26 cellular contexts compared by ENCODE assay signal in genomic region chr13:51477149-51477548, GRCh38.
"Had no signal": no experiment of that assay in that cellular context is flagged by ENCODE, and none has a peak within 500 bp of the region (broad histone marks: within the 10 kb centered on the region; RNA-seq: fewer than 3 reads in every experiment).

No MANE protein-coding gene starts in this region.

- H3K27me3 Mint-ChIP-seq: naive B cell; stimulated activated naive B cell treated with anti-CD40 and anti-IgM and Interleukin-4, amounts not matched to agents 10 μg/mL and 1 μg/mL and 100 μg/mL, for 72 hours; stimulated activated naive CD8-positive, alpha-beta T cell treated with anti-CD3 and anti-CD28 coated beads, Interleukin-15, Interleukin-2, amounts not matched to agents 100 ng/mL and 50 ng/mL, for 24 hours had no signal

- H3K4me1 Mint-ChIP-seq: mesothelial cell of epicardium; naive B cell; nephron; neural progenitor cell; stimulated activated naive B cell treated with anti-CD40 and anti-IgM and Interleukin-4, amounts not matched to agents 10 μg/mL and 1 μg/mL and 100 μg/mL, for 72 hours had no signal

- H3K4me1 ChIP-seq: esophagus muscularis mucosa, gastroesophageal sphincter, neural progenitor cell, psoas muscle, spleen, transverse colon, upper lobe of right lung, uterus had no signal

- H3K4me3 Mint-ChIP-seq: immature natural killer cell; mesothelial cell of epicardium; naive B cell; nephron; neural progenitor cell; stimulated activated naive B cell treated with anti-CD40 and anti-IgM and Interleukin-4, amounts not matched to agents 10 μg/mL and 1 μg/mL and 100 μg/mL, for 72 hours; stimulated activated naive CD8-positive, alpha-beta T cell treated with anti-CD3 and anti-CD28 coated beads, Interleukin-15, Interleukin-2, amounts not matched to agents 100 ng/mL and 50 ng/mL, for 24 hours had no signal

- H3K27ac Mint-ChIP-seq: immature natural killer cell; mesothelial cell of epicardium; naive B cell; nephron; neural progenitor cell; stimulated activated naive B cell treated with anti-CD40 and anti-IgM and Interleukin-4, amounts not matched to agents 10 μg/mL and 1 μg/mL and 100 μg/mL, for 72 hours; stimulated activated naive CD8-positive, alpha-beta T cell treated with anti-CD3 and anti-CD28 coated beads, Interleukin-15, Interleukin-2, amounts not matched to agents 100 ng/mL and 50 ng/mL, for 24 hours had no signal

- H3K4me2 ChIP-seq: neural progenitor cell had no signal

- H3K9me3 ChIP-seq: esophagus muscularis mucosa, gastroesophageal sphincter, heart left ventricle, mucosa of descending colon, psoas muscle, spleen, transverse colon, upper lobe of right lung, uterus had no signal

- H3K9ac ChIP-seq: neural progenitor cell had no signal

- H2AFZ ChIP-seq: neural progenitor cell had no signal

- H3K36me3 ChIP-seq: esophagus muscularis mucosa, gastroesophageal sphincter, heart left ventricle, neural progenitor cell, spleen, transverse colon, upper lobe of right lung, uterus had no signal

- H3K4me3 ChIP-seq: coronary artery, esophagus muscularis mucosa, gastroesophageal sphincter, heart left ventricle, mucosa of descending colon, neural progenitor cell, psoas muscle, skin epidermis, spleen, transverse colon, upper lobe of right lung, uterus had no signal

- ATAC-seq: foreskin keratinocyte; gastroesophageal sphincter; heart left ventricle; mucosa of descending colon; psoas muscle; right cardiac atrium; stimulated activated naive B cell treated with anti-CD40 and anti-IgM and Interleukin-4, amounts not matched to agents 10 μg/mL and 1 μg/mL and 100 μg/mL, for 72 hours; upper lobe of right lung had no signal

- H3K9me3 Mint-ChIP-seq: immature natural killer cell; mesothelial cell of epicardium; naive B cell; nephron; neural progenitor cell; stimulated activated naive B cell treated with anti-CD40 and anti-IgM and Interleukin-4, amounts not matched to agents 10 μg/mL and 1 μg/mL and 100 μg/mL, for 72 hours; stimulated activated naive CD8-positive, alpha-beta T cell treated with anti-CD3 and anti-CD28 coated beads, Interleukin-15, Interleukin-2, amounts not matched to agents 100 ng/mL and 50 ng/mL, for 24 hours had no signal

- H3K36me3 Mint-ChIP-seq: immature natural killer cell, mesothelial cell of epicardium, naive B cell, neural progenitor cell had no signal

- DNase-seq: dermis blood vessel endothelial cell; effector memory CD4-positive, alpha-beta T cell; foreskin keratinocyte; heart left ventricle; hippocampal formation; immature natural killer cell; islet precursor cell; mesenchymal stem cell; mucosa of descending colon; naive B cell; posterior cingulate gyrus; psoas muscle; right cardiac atrium; spleen; stimulated activated naive B cell treated with anti-CD40 and anti-IgM and Interleukin-4, amounts not matched to agents 10 μg/mL and 1 μg/mL and 100 μg/mL, for 72 hours; transverse colon; upper lobe of right lung; uterus had no signal

- H3K27me3 ChIP-seq: esophagus muscularis mucosa, foreskin keratinocyte, gastroesophageal sphincter, heart left ventricle, neural progenitor cell, spleen, transverse colon, upper lobe of right lung, uterus had no signal

- H3K27ac ChIP-seq: coronary artery, esophagus muscularis mucosa, foreskin keratinocyte, gastroesophageal sphincter, heart left ventricle, neural progenitor cell, psoas muscle, skin epidermis, spleen, transverse colon, upper lobe of right lung, uterus had no signal
